ENCODE assay signal across 11 cellular contexts in the genomic region with DNA sequence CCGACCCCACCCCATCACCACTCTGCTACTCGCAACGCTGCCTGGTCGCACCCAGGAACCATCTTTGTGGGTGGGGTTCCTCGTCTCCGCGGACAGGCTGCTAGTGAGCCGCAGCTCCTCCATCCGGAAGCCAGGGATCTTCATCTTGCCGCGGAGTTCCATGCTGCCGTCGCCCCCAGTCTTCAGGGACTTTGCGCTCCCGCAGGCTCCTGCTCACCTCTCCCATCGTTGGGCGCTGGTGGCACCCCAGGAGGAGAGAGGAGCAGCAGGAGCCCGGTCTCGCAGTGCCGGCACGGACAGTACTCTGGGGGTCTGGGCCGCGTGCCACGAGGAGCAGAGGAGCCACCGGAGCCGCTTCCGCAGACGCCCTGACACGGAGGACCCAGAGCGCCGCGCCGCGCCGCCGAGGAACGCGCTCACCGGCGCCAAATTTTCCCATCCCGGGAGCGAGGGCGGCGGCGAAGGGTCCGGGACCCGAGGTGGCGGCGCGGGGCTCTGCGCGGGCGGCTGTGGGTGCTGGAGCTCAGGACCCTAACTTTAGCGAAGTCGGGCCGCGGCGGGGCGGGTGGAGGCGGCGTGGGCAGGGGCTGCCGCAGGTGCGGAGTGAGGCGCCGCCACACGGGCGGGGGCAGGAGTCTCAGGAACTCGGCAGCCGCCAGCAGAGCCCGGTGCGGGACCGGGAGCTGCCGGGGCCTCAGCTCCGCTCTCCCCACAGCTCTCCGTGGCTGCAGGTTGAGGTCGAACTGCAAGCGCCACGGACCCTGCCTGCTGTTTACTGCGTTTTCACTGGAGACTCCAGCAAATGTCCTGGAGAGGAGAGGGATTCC.
DNase-seq lines count a peak whose midpoint lies in the region; ATAC-seq and TF ChIP-seq lines count a peak whose summit lies in the region.
"Had no signal": no experiment of that assay in that cellular context is flagged by ENCODE, and none has a peak within 500 bp of the region (broad histone marks: within the 10 kb centered on the region; RNA-seq: fewer than 3 reads in every experiment).

No MANE protein-coding gene starts in this region.

- H3K9me3 ChIP-seq in RWPE2 (ENCODE audit: severe bottlenecking), result no peaks in the 10 kb centered on the region
- H3K9me3 ChIP-seq in heart right ventricle, result peaks cover 0 to 17% (median 6%) of the 10 kb centered on the region in 11 donors

- H3K27me3 ChIP-seq in RWPE2 (ENCODE audit: insufficient read depth, poor library complexity, severe bottlenecking) (no peaks in the 10 kb centered on the region), heart right ventricle (peaks cover 4 to 50% (median 32%) of the 10 kb centered on the region in 7 donors)

- DNase-seq in GM03348 (ENCODE audit: low spot score), result peak; percentile 58
- DNase-seq in RWPE2 (ENCODE audit: low spot score), result peak; percentile 46
- no peak for DNase-seq in heart right ventricle
- DNase-seq in posterior cingulate gyrus, result peak in 9 of 10 donors; percentile 11 to 93 (median 43)
- no peak for DNase-seq in RKO (ENCODE audit: low spot score)
- DNase-seq in SKM-1 (lab: John Stamatoyannopoulos, UW; ENCODE audit: unreplicated experiment), result no peak
- no peak for DNase-seq in NCI-H187 (lab: John Stamatoyannopoulos, UW)
- DNase-seq: activated CD4-positive, alpha-beta T cell treated with anti-CD3 and anti-CD28 coated beads for 1 hour; effector CD8-positive, alpha-beta T cell; NCI-H2171 treated with DMSO at 0.1 percent for 48 hours had no signal

- H3K36me3 ChIP-seq in RWPE2 (ENCODE audit: low read depth), result no peaks in the 10 kb centered on the region
- H3K36me3 ChIP-seq in heart right ventricle, result no peaks in the 10 kb centered on the region

- WGBS in heart right ventricle, 2 donors, result 1% methylated on average over 79 of the region's 79 CpGs

- H3K4me1 ChIP-seq in RWPE2 (ENCODE audit: insufficient read depth, poor library complexity, severe bottlenecking) (peaks cover 4% of the 10 kb centered on the region), heart right ventricle (peaks cover 0 to 9% (median 0%) of the 10 kb centered on the region in 9 donors)

- peak overlapping the region; percentile 34 for H3K4me3 ChIP-seq in RWPE2 (ENCODE audit: severe bottlenecking)
- peak overlapping the region in 8 of 10 donors; percentile 7 to 33 (median 22) for H3K4me3 ChIP-seq in heart right ventricle

- intact Hi-C loops in heart right ventricle (cut with DNase I) (no loop called here), posterior cingulate gyrus (cut with DNase I) (no loop called here)

- TF ChIP-seq CTCF in RWPE2 (IDR thresholded peaks at IDR 0.05; ENCODE audit: poor library complexity, severe bottlenecking) (no peak), heart right ventricle (IDR thresholded peaks at IDR 0.05) (no peak)

- H3K27ac ChIP-seq in RWPE2 (ENCODE audit: poor library complexity, severe bottlenecking) (no peak overlapping the region), heart right ventricle (no peak overlapping the region)

- ATAC-seq in RWPE2 (ENCODE audit: low read depth) (peak; percentile 82), heart right ventricle (no peak), GM18520 (IDR thresholded peaks at IDR 0.05; ENCODE audit: unreplicated experiment) (no peak)

Comparison
In these comparisons a context has a peak if more than half of its experiments do, and no peak if none do; other contexts are left out.
1. DNase-seq: peak in GM03348 (single experiment), RWPE2 (single experiment) and posterior cingulate gyrus (9 of 10); none in heart right ventricle (0 of 2), RKO (single experiment), SKM-1 (single experiment) and NCI-H187 (0 of 2).